In the genomic region with DNA sequence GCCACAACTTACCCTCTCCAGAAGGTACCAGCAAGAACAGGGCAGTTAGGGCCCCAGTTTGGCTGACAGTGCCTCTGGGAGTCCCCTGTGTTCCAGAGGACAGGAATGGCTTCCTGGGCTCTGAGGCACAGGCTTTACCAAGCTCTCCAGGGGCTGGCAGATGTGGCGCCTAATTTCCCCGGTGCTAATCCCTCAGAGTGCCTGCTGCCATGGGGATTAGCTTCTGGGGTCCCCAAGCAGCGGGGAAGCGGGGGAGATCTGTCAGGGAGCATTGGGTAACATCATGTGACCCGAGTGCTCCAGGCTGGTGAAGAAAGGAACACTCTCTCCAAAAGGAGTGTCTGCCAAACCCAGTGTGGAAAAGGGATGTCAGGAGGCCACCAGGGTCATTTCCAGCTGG, we compare ENCODE assay signal across 1 cellular context.
TF ChIP-seq lines count a peak whose summit lies in the region.

A gene with protein sequence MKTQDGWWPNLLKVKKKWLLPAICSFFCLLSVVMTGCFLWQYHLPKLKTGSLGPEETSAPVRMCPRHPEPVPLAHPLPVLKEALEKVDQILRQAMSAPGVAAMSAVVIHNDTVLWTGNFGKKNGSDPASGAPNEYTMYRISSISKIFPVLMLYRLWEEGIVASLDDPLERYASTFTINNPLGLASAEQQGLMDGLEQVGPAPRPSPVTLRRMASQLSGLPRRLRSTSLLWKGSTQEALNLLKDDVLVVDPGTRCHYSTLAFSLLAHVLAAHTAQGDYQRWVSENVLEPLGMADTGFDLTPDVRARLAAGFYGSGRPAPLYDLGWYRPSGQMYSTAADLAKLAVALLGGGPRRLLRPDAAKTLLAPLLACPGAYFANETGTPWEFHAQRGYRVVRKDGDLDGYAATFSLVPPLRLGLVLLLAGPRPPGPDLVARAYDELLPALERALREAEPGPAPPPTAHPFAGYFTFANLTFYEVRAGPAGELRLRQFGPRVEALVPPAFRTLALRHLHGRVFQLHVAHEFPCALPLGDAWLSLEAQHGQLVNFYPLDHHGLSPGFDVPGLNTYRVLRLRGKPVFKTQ (minus strand): TSS at position 107 of the 400 bp plus-strand sequence. CDS start 550 bp downstream, outside the sequence.

TF ChIP-seq in GM23338, 12 proteins besides CTCF, POLR2A, EP300 and RAD21 (continued from another document):
- no peak for TF ChIP-seq CREB1 (CRISPR knock-in tag; IDR thresholded peaks at IDR 0.05; ENCODE audit: low read depth)
- TF ChIP-seq STAT1 (IDR thresholded peaks at IDR 0.05; ENCODE audit: unreplicated experiment): no peak
- TF ChIP-seq POLR2AphosphoS5 (IDR thresholded peaks at IDR 0.05; ENCODE audit: low read depth): no peak
- no peak for TF ChIP-seq ZNF331 (CRISPR knock-in tag; IDR thresholded peaks at IDR 0.05; ENCODE audit: low read depth)
- no peak for TF ChIP-seq NANOG (IDR thresholded peaks at IDR 0.05; ENCODE audit: borderline replicate concordance)
- TF ChIP-seq JUNB (IDR thresholded peaks at IDR 0.05; ENCODE audit: unreplicated experiment): no peak
